12 cellular contexts compared by ENCODE assay signal in genomic region chr18:5527603-5528002, GRCh38. TPM values are rescaled to one million over a fixed set of nuclear protein-coding genes. Genes with fewer than 3 reads are reported as not detected.
DNase-seq lines count a peak whose midpoint lies in the region; ATAC-seq, FAIRE-seq and TF ChIP-seq lines count a peak whose summit lies in the region.
"Had no signal": no experiment of that assay in that cellular context is flagged by ENCODE, and none has a peak within 500 bp of the region (broad histone marks: within the 10 kb centered on the region; RNA-seq: fewer than 3 reads in every experiment).

No MANE protein-coding gene starts in this region.

- H3K79me2 ChIP-seq in GM23338 (replicated peaks; ENCODE audit: insufficient read depth), result no peaks in the 10 kb centered on the region
- H3K79me2 ChIP-seq in astrocyte (ENCODE audit: insufficient read depth, low read length), result peaks cover 54% of the 10 kb centered on the region

- no peaks in the 10 kb centered on the region for H3K4me1 ChIP-seq in GM23338 (ENCODE audit: insufficient read depth)
- H3K4me1 ChIP-seq in astrocyte (ENCODE audit: insufficient read depth, low read length), result peaks cover 4% of the 10 kb centered on the region
- H3K4me1 ChIP-seq in small intestine (ENCODE audit: control insufficient read depth in 2 of 2, insufficient read depth in 1 of 2, low read depth in 1 of 2, low read length in 1 of 2), result no peaks in the 10 kb centered on the region
- H3K4me1 ChIP-seq in thyroid gland, result no peaks in the 10 kb centered on the region

- H2AFZ ChIP-seq in GM23338, result no peak overlapping the region
- no peak overlapping the region for H2AFZ ChIP-seq in astrocyte (ENCODE audit: low read depth, low read length)

- no peaks in the 10 kb centered on the region for H3F3A ChIP-seq in GM23338 (replicated peaks; ENCODE audit: low read depth)

- H3K4me1 Mint-ChIP-seq in GM23338 (peaks cover 12% of the 10 kb centered on the region), astrocyte (ENCODE audit: low read depth, unreplicated experiment) (peaks cover 33% of the 10 kb centered on the region)

- H3K4me2 ChIP-seq in GM23338, result no peak overlapping the region
- peak overlapping the region; percentile 62 for H3K4me2 ChIP-seq in astrocyte (ENCODE audit: low read length)

- DNase-seq in GM23338 (ENCODE audit: low spot score) (no peak), astrocyte (ENCODE audit: low read depth) (peak; percentile 85), left cardiac atrium (peak; percentile 48), small intestine (peak; percentile 56), NCI-H446 treated with DMSO at 0.1 percent for 48 hours (lab: John Stamatoyannopoulos, UW) (no peak), DMS79 (lab: John Stamatoyannopoulos, UW) (no peak), COLO829 (ENCODE audit: low spot score) (no peak), thyroid gland (no peak)
- DNase-seq: activated CD8-positive, alpha-beta T cell treated with anti-CD3 and anti-CD28 coated beads for 36 hours; DND-41 had no signal

- peak; percentile 63 for ATAC-seq in GM23338
- ATAC-seq in left cardiac atrium, result peak; percentile 47 to 89
- ATAC-seq: activated CD8-positive, alpha-beta T cell treated with anti-CD3 and anti-CD28 coated beads for 36 hours; natural killer cell treated with Interleukin-12 subunit alpha and Interleukin-12 subunit beta and Interleukin-15 and Interleukin-18, amount 100 ng/mL, for 72 hours had no signal

- TF ChIP-seq CTCF in GM23338 (conservative IDR thresholded peaks at IDR 0.05; ENCODE audit: low read depth in 2 of 2), result no peak
- no peak for TF ChIP-seq CTCF in astrocyte (IDR thresholded peaks at IDR 0.05; ENCODE audit: insufficient read depth, low read depth, low read length)
- TF ChIP-seq CTCF in thyroid gland (IDR thresholded peaks at IDR 0.05), result no peak

- peaks cover 4% of the 10 kb centered on the region for H3K27me3 Mint-ChIP-seq in GM23338 (ENCODE audit: insufficient read depth, low read depth, poor library complexity)
- no peaks in the 10 kb centered on the region for H3K27me3 Mint-ChIP-seq in astrocyte (ENCODE audit: low read depth, unreplicated experiment)

- H4K20me1 ChIP-seq in GM23338 (replicated peaks; ENCODE audit: insufficient read depth) (no peaks in the 10 kb centered on the region), astrocyte (ENCODE audit: insufficient read depth, low read length) (peaks cover 7% of the 10 kb centered on the region)

- H3K4me3 Mint-ChIP-seq in GM23338 (no peak overlapping the region), astrocyte (ENCODE audit: unreplicated experiment) (no peak overlapping the region)
- H3K4me3 Mint-ChIP-seq: activated CD8-positive, alpha-beta T cell treated with anti-CD3 and anti-CD28 coated beads for 36 hours; natural killer cell treated with Interleukin-12 subunit alpha and Interleukin-12 subunit beta and Interleukin-15 and Interleukin-18, amount 100 ng/mL, for 72 hours had no signal

- H3K36me3 ChIP-seq in GM23338 (ENCODE audit: insufficient read depth) (no peaks in the 10 kb centered on the region), astrocyte (ENCODE audit: insufficient read depth, low read length) (no peaks in the 10 kb centered on the region), small intestine (ENCODE audit: control insufficient read depth in 2 of 2, insufficient read depth in 2 of 2, low read length in 2 of 2) (no peaks in the 10 kb centered on the region), thyroid gland (no peaks in the 10 kb centered on the region)

- H3K27ac ChIP-seq in GM23338 (ENCODE audit: low read depth) (no peak overlapping the region), astrocyte (ENCODE audit: low read depth, low read length) (peak overlapping the region; percentile 44), small intestine (ENCODE audit: low read depth in 1 of 2, low read length in 1 of 2) (no peak overlapping the region), thyroid gland (no peak overlapping the region)

- H3K9me3 ChIP-seq in astrocyte (ENCODE audit: insufficient read depth, low read depth, low read length) (no peaks in the 10 kb centered on the region), small intestine (ENCODE audit: control insufficient read depth, low read depth) (no peaks in the 10 kb centered on the region), thyroid gland (no peaks in the 10 kb centered on the region)

- no peaks in the 10 kb centered on the region for H3K9me2 ChIP-seq in GM23338 (ENCODE audit: insufficient read depth)

- H3K27ac Mint-ChIP-seq in GM23338, result no peak overlapping the region
- peak overlapping the region; percentile 67 for H3K27ac Mint-ChIP-seq in astrocyte (ENCODE audit: unreplicated experiment)
- H3K27ac Mint-ChIP-seq: activated CD8-positive, alpha-beta T cell treated with anti-CD3 and anti-CD28 coated beads for 36 hours; natural killer cell treated with Interleukin-12 subunit alpha and Interleukin-12 subunit beta and Interleukin-15 and Interleukin-18, amount 100 ng/mL, for 72 hours had no signal

- peak overlapping the region; percentile 26 for H3K9ac ChIP-seq in astrocyte (ENCODE audit: low read length)

- H3K4me3 ChIP-seq in GM23338, result no peak overlapping the region
- H3K4me3 ChIP-seq in astrocyte (ENCODE audit: insufficient read depth, low read depth, low read length), result no peak overlapping the region
- H3K4me3 ChIP-seq in small intestine (ENCODE audit: low read depth in 1 of 2, low read length in 2 of 2), result no peak overlapping the region
- no peak overlapping the region for H3K4me3 ChIP-seq in thyroid gland (replicated peaks in 1 of 3)

- intact Hi-C loops in left cardiac atrium (cut with DNase I) (no loop called here), thyroid gland (cut with DNase I) (no loop called here)

- H3K36me3 Mint-ChIP-seq in GM23338 (ENCODE audit: low read depth) (no peaks in the 10 kb centered on the region), astrocyte (ENCODE audit: low read depth, unreplicated experiment) (peaks cover 2% of the 10 kb centered on the region)
- H3K36me3 Mint-ChIP-seq: natural killer cell treated with Interleukin-12 subunit alpha and Interleukin-12 subunit beta and Interleukin-15 and Interleukin-18, amount 100 ng/mL, for 72 hours had no signal

- FAIRE-seq in astrocyte (lab: Jason Lieb, UNC) (peak; percentile 85), small intestine (lab: Jason Lieb, UNC) (no peak)

- WGBS in small intestine, 3 donors, result 29 to 40% (median 31%) methylated on average over 6 of the region's 6 CpGs
- WGBS in thyroid gland, 2 donors, result 53% methylated on average over 6 of the region's 6 CpGs

- H3K27me3 ChIP-seq in GM23338 (ENCODE audit: insufficient read depth) (no peaks in the 10 kb centered on the region), astrocyte (ENCODE audit: insufficient read depth, low read length) (no peaks in the 10 kb centered on the region), small intestine (ENCODE audit: control insufficient read depth in 2 of 2, insufficient read depth in 2 of 2, low read length in 2 of 2) (no peaks in the 10 kb centered on the region), thyroid gland (no peaks in the 10 kb centered on the region)

- no peaks in the 10 kb centered on the region; the same call in 2 of the 3 replicates for H3K9me3 Mint-ChIP-seq in GM23338
- no peaks in the 10 kb centered on the region for H3K9me3 Mint-ChIP-seq in astrocyte (ENCODE audit: unreplicated experiment)
- H3K9me3 Mint-ChIP-seq: activated CD8-positive, alpha-beta T cell treated with anti-CD3 and anti-CD28 coated beads for 36 hours; natural killer cell treated with Interleukin-12 subunit alpha and Interleukin-12 subunit beta and Interleukin-15 and Interleukin-18, amount 100 ng/mL, for 72 hours had no signal

- no peak for TF ChIP-seq POLR2A in thyroid gland (IDR thresholded peaks at IDR 0.05)

TF ChIP-seq in GM23338, 12 proteins besides CTCF, POLR2A, EP300 and RAD21 (continues in another document):
- TF ChIP-seq JUNB (IDR thresholded peaks at IDR 0.05; ENCODE audit: unreplicated experiment) (no peak), EZH2 (IDR thresholded peaks at IDR 0.05; ENCODE audit: low read depth, unreplicated experiment) (no peak), REST (IDR thresholded peaks at IDR 0.05; ENCODE audit: unreplicated experiment) (no peak)

RNA-seq across cellular contexts. Expression of gene EPB41L3, which starts 16.2 kb away (rescaled TPM):
- 11.7 and 17.0 TPM in 2 replicates for total RNA-seq in GM23338 (2014; rRNA removed; shearing (Covaris generic))
- polyA plus RNA-seq in GM23338 (2016; fragmentation: Nextera tagmentation; extraction: Ambion mirVana), result 5.0 and 8.0 TPM in 2 replicates
- total RNA-seq in astrocyte, result 92.3 and 97.0 TPM in 2 replicates
- total RNA-seq in left cardiac atrium, result 10 to 100 TPM; 28.0 to 34.8 TPM
- 100 to 1,000 TPM in 2 of 3 donors, 10 to 100 TPM in 1; 52.8 to 167 (median 108) TPM for polyA plus RNA-seq in small intestine
- 10 to 100 TPM; 27.3 to 40.4 (median 34.6) TPM for total RNA-seq in thyroid gland
- total RNA-seq: HT-29 had no signal

Comparison
In these comparisons a context has a peak if more than half of its experiments do, and no peak if none do; other contexts are left out.
1. DNase-seq: peak in astrocyte (single experiment), left cardiac atrium (single experiment) and small intestine (single experiment); none in GM23338 (single experiment), NCI-H446 treated with DMSO at 0.1 percent for 48 hours (single experiment), DMS79 (single experiment), COLO829 (single experiment) and thyroid gland (0 of 2).